Comparison of ENCODE assay signal across 23 cellular contexts in the genomic region with DNA sequence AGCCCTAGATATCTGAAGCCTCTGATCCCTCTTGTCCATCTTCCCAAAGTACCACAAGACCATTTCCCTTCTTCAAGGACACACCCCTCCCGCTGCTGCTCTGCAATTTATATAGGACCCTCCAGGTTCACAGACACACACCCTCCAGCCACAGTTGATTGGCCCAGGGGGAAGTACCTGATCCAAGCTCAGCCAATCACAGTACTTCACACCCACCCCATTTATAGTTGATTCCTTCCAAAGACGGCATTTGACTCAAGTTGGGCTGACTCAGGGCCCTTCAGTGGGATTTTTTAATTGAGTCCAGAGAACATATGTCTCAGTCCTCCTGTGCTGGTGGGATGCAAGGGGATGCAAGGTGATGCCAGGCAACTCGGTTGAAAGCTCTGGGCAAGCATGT. TPM values are rescaled to one million over a fixed set of nuclear protein-coding genes. Genes with fewer than 3 reads are reported as not detected.
"Had no signal": no experiment of that assay in that cellular context is flagged by ENCODE, and none has a peak within 500 bp of the region (broad histone marks: within the 10 kb centered on the region; RNA-seq: fewer than 3 reads in every experiment).

No MANE protein-coding gene starts in this region.

- H3K4me3 ChIP-seq: lower lobe of right lung, smooth muscle cell, stomach, thyroid gland had no signal

- H3K27ac Mint-ChIP-seq: dendritic cell treated with granulocyte-macrophage colony-stimulating factor and Interleukin-4, amounts not matched to agents 40 ng/mL and 50 ng/mL, for 4 days; immature natural killer cell; natural killer cell; progenitor cell of endocrine pancreas; type B pancreatic cell had no signal

- DNase-seq: cerebellar nuclear complex; effector memory CD4-positive, alpha-beta T cell; erythroblast; hypothalamus; immature natural killer cell; left ventricle myocardium superior; lower lobe of right lung; natural killer cell; stimulated activated CD4-positive, alpha-beta T cell treated with anti-CD3 and anti-CD28 coated beads, Interleukin-12 subunit alpha, Interleukin-12 subunit beta, amount 100 ng/mL, for 4 hours; stimulated activated CD4-positive, alpha-beta T cell treated with anti-CD3 and anti-CD28 coated beads, Interleukin-1b, Interleukin-23, amount 100 ng/mL, for 48 hours; stimulated activated CD4-positive, alpha-beta T cell treated with anti-CD3 and anti-CD28 coated beads, Interleukin-4, amount 100 ng/mL, for 1 hour; stimulated activated CD8-positive, alpha-beta memory T cell treated with anti-CD3 and anti-CD28 coated beads, Interleukin-4, amount 100 ng/mL, for 48 hours; stimulated activated naive CD4-positive, alpha-beta T cell treated with Interleukin-2 at 50 U/mL for 16 hours; stomach; thyroid gland had no signal

- H3K9ac ChIP-seq: parathyroid adenoma had no signal

- H3K36me3 ChIP-seq: lower lobe of right lung, neutrophil, stomach, thyroid gland had no signal

- H3K4me1 ChIP-seq: stomach, thyroid gland had no signal

- ATAC-seq: left ventricle myocardium superior, natural killer cell, sciatic nerve had no signal

- H3K36me3 Mint-ChIP-seq: natural killer cell, type B pancreatic cell had no signal

- H3K4me1 Mint-ChIP-seq: immature natural killer cell, natural killer cell had no signal

- H3K9me3 Mint-ChIP-seq: dendritic cell treated with granulocyte-macrophage colony-stimulating factor and Interleukin-4, amounts not matched to agents 40 ng/mL and 50 ng/mL, for 4 days; immature natural killer cell; natural killer cell; type B pancreatic cell had no signal

- H3K27me3 ChIP-seq: neutrophil, stomach, thyroid gland had no signal

- H3K4me3 Mint-ChIP-seq: dendritic cell treated with granulocyte-macrophage colony-stimulating factor and Interleukin-4, amounts not matched to agents 40 ng/mL and 50 ng/mL, for 4 days; immature natural killer cell; natural killer cell; type B pancreatic cell had no signal

- H3K27ac ChIP-seq: lower lobe of right lung, neutrophil, stomach, thyroid gland had no signal

- H3K9me3 ChIP-seq: lower lobe of right lung, neutrophil, stomach, thyroid gland had no signal

RNA-seq across cellular contexts. Expression of a gene that starts 59.2 kb away (rescaled TPM):
- polyA plus RNA-seq: keratinocyte had no signal
